ENCODE assay signal across 22 cellular contexts in the genomic region with DNA sequence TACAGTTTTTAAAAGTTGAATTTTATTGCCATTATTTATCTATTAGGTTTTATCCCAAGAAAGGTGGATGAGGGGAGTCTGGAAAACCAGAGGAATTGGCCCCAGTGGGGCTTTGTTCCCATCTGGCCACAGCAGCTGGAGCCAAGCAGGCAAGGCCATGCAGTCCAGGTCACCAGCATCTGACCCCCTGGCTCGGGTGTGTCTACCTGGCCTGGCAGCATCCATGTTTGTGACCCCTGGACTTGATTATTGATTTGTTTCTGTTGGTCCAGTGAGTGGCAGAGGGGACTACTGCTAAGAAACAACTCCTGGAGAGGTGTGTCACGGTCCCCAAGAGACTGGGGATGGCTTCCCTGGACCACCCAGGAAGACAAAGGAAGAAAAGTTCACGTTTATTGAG.
"Had no signal": no experiment of that assay in that cellular context is flagged by ENCODE, and none has a peak within 500 bp of the region (broad histone marks: within the 10 kb centered on the region; RNA-seq: fewer than 3 reads in every experiment).

No MANE protein-coding gene starts in this region.

- H3K4me3 ChIP-seq: gastrocnemius medialis, left lung, skin epidermis, suprapubic skin, tibial artery, upper lobe of right lung had no signal

- H3K27me3 ChIP-seq: gastrocnemius medialis, left lung, upper lobe of right lung had no signal

- H3K27me3 Mint-ChIP-seq: activated CD4-positive, alpha-beta memory T cell treated with anti-CD3 and anti-CD28 coated beads for 36 hours; activated CD4-positive, alpha-beta T cell treated with anti-CD3 and anti-CD28 coated beads, Interleukin-2, amount 10 ng/mL, durations not matched to agents 24 days and 14 days; activated naive CD8-positive, alpha-beta T cell; central memory CD8-positive, alpha-beta T cell; progenitor cell of endocrine pancreas; stimulated activated naive B cell treated with anti-CD40 and anti-IgM and Interleukin-4, amounts not matched to agents 10 μg/mL and 1 μg/mL and 100 μg/mL, for 72 hours; T-helper 17 cell had no signal

- H3K4me1 Mint-ChIP-seq: activated CD4-positive, alpha-beta T cell treated with anti-CD3 and anti-CD28 coated beads, Interleukin-2, amount 10 ng/mL, durations not matched to agents 24 days and 14 days; nephron had no signal

- H3K4me3 Mint-ChIP-seq: activated CD4-positive, alpha-beta memory T cell treated with anti-CD3 and anti-CD28 coated beads for 36 hours; activated CD4-positive, alpha-beta T cell treated with anti-CD3 and anti-CD28 coated beads, Interleukin-2, amount 10 ng/mL, durations not matched to agents 24 days and 14 days; activated naive CD8-positive, alpha-beta T cell; central memory CD8-positive, alpha-beta T cell; immature natural killer cell; nephron; stimulated activated naive B cell treated with anti-CD40 and anti-IgM and Interleukin-4, amounts not matched to agents 10 μg/mL and 1 μg/mL and 100 μg/mL, for 72 hours; T-helper 17 cell had no signal

- H3K36me3 Mint-ChIP-seq: activated CD4-positive, alpha-beta memory T cell treated with anti-CD3 and anti-CD28 coated beads for 36 hours had no signal

- H3K27ac Mint-ChIP-seq: activated CD4-positive, alpha-beta memory T cell treated with anti-CD3 and anti-CD28 coated beads for 36 hours; activated naive CD8-positive, alpha-beta T cell; activated T-helper 2 cell treated with anti-CD3 and anti-CD28 coated beads, Interferon-gamma antibody, Interleukin-2, Interleukin-4, amounts not matched to agents 10 μg/mL and 5 μg/mL and 100 μg/mL, durations not matched to agents 14 hours and 24 hours and 36 hours; nephron; progenitor cell of endocrine pancreas; stimulated activated naive B cell treated with anti-CD40 and anti-IgM and Interleukin-4, amounts not matched to agents 10 μg/mL and 1 μg/mL and 100 μg/mL, for 72 hours; T-helper 17 cell had no signal

- H3K4me1 ChIP-seq: gastrocnemius medialis, left lung, suprapubic skin, tibial artery, upper lobe of right lung had no signal

- H3K36me3 ChIP-seq: gastrocnemius medialis, suprapubic skin, tibial artery, upper lobe of right lung had no signal

- H3K27ac ChIP-seq: gastrocnemius medialis, left lung, skin epidermis, suprapubic skin, tibial artery, upper lobe of right lung, WERI-Rb-1 had no signal

- H3K9me3 ChIP-seq: gastrocnemius medialis, left lung, suprapubic skin, tibial artery, upper lobe of right lung had no signal

- DNase-seq: activated CD8-positive, alpha-beta memory T cell treated with anti-CD3 and anti-CD28 coated beads, Interleukin-2, amount 50 U/mL, for 4 hours; effector CD4-positive, alpha-beta T cell; gastrocnemius medialis; stimulated activated naive B cell treated with anti-CD40 and anti-IgM and Interleukin-4, amounts not matched to agents 10 μg/mL and 1 μg/mL and 100 μg/mL, for 72 hours; T-helper 17 cell; T1000; tibial artery; upper lobe of right lung had no signal

- H3K9me3 Mint-ChIP-seq: activated CD4-positive, alpha-beta memory T cell treated with anti-CD3 and anti-CD28 coated beads for 36 hours; activated CD4-positive, alpha-beta T cell treated with anti-CD3 and anti-CD28 coated beads, Interleukin-2, amount 10 ng/mL, durations not matched to agents 24 days and 14 days; activated T-helper 2 cell treated with anti-CD3 and anti-CD28 coated beads, Interferon-gamma antibody, Interleukin-2, Interleukin-4, amounts not matched to agents 10 μg/mL and 5 μg/mL and 100 μg/mL, durations not matched to agents 14 hours and 24 hours and 36 hours; central memory CD8-positive, alpha-beta T cell; immature natural killer cell; nephron; stimulated activated naive B cell treated with anti-CD40 and anti-IgM and Interleukin-4, amounts not matched to agents 10 μg/mL and 1 μg/mL and 100 μg/mL, for 72 hours had no signal

- ATAC-seq: activated CD4-positive, CD25-positive, alpha-beta regulatory T cell treated with anti-CD3 and anti-CD28 coated beads, Interleukin-2, amount 50 U/mL, for 24 hours; sciatic nerve had no signal
